ENCODE assay signal across 9 cellular contexts in genomic region chr11:67421421-67422031, GRCh38. TPM values are rescaled to one million over a fixed set of nuclear protein-coding genes. Genes with fewer than 3 reads are reported as not detected.
DNase-seq lines count a peak whose midpoint lies in the region; ATAC-seq and TF ChIP-seq lines count a peak whose summit lies in the region.
"Had no signal": no experiment of that assay in that cellular context is flagged by ENCODE, and none has a peak within 500 bp of the region (broad histone marks: within the 10 kb centered on the region; RNA-seq: fewer than 3 reads in every experiment).

No MANE protein-coding gene starts in this region.

- peaks cover 9% of the 10 kb centered on the region for H3K27me3 ChIP-seq in iPS-18a (ENCODE audit: control insufficient read depth, insufficient read depth, low read length)
- H3K27me3 ChIP-seq in stomach: no peaks in the 10 kb centered on the region

- H3K27ac Mint-ChIP-seq in activated CD4-positive, alpha-beta T cell treated with anti-CD3 and anti-CD28 coated beads for 36 hours: peak overlapping the region; percentile 84
- peak overlapping the region; percentile 46 for H3K27ac Mint-ChIP-seq in activated CD4-positive, alpha-beta memory T cell treated with anti-CD3 and anti-CD28 coated beads for 36 hours

- TF ChIP-seq CTCF in stomach (IDR thresholded peaks at IDR 0.05): no peak

- H3K4me3 ChIP-seq in iPS-18a (ENCODE audit: low read length): peak overlapping the region; percentile 28
- H3K4me3 ChIP-seq in stomach: peak overlapping the region; percentile 52 to 66 (median 62)

- POLR2A ChIA-PET in activated CD4-positive, alpha-beta T cell treated with anti-CD3 and anti-CD28 coated beads for 36 hours (lab: Charles Lee): no interaction called here
- POLR2A ChIA-PET in activated CD4-positive, alpha-beta memory T cell treated with anti-CD3 and anti-CD28 coated beads for 36 hours (lab: Charles Lee): interaction anchor here (0.6 to 1.9 kb wide), 6 partner anchors 10 to 44 kb away, joined by 3 to 21 read pairs (median 6); partner anchors contain the start of genes CORO1B and TBC1D10C

- no peak for ATAC-seq in activated CD4-positive, alpha-beta T cell treated with anti-CD3 and anti-CD28 coated beads for 36 hours
- ATAC-seq in HG03175 (IDR thresholded peaks at IDR 0.05; ENCODE audit: unreplicated experiment): no peak

- peak overlapping the region; percentile 76 for H3K4me3 Mint-ChIP-seq in activated CD4-positive, alpha-beta T cell treated with anti-CD3 and anti-CD28 coated beads for 36 hours
- peak overlapping the region; percentile 64 for H3K4me3 Mint-ChIP-seq in activated CD4-positive, alpha-beta memory T cell treated with anti-CD3 and anti-CD28 coated beads for 36 hours

- no peak overlapping the region for H3K9ac ChIP-seq in iPS-18a (ENCODE audit: low read length)

- H3K9me3 ChIP-seq in iPS-18a (ENCODE audit: control insufficient read depth, low read depth, low read length): no peaks in the 10 kb centered on the region
- H3K9me3 ChIP-seq in stomach: no peaks in the 10 kb centered on the region
- H3K9me3 ChIP-seq: BE2C had no signal

- no peak for TF ChIP-seq POLR2A in stomach (IDR thresholded peaks at IDR 0.05)

- peaks cover 43% of the 10 kb centered on the region for H3K4me1 Mint-ChIP-seq in activated CD4-positive, alpha-beta T cell treated with anti-CD3 and anti-CD28 coated beads for 36 hours
- H3K4me1 Mint-ChIP-seq in activated CD4-positive, alpha-beta memory T cell treated with anti-CD3 and anti-CD28 coated beads for 36 hours (ENCODE audit: low read depth): peaks cover 34% of the 10 kb centered on the region

- 68 to 75% (median 69%) methylated on average over 22 to 23 of the region's 23 CpGs for WGBS in stomach, 5 donors

- no peaks in the 10 kb centered on the region for H3K27me3 Mint-ChIP-seq in activated CD4-positive, alpha-beta T cell treated with anti-CD3 and anti-CD28 coated beads for 36 hours
- H3K27me3 Mint-ChIP-seq in activated CD4-positive, alpha-beta memory T cell treated with anti-CD3 and anti-CD28 coated beads for 36 hours: no peaks in the 10 kb centered on the region

- CTCF ChIA-PET in activated CD4-positive, alpha-beta T cell treated with anti-CD3 and anti-CD28 coated beads for 36 hours (lab: Charles Lee): interaction anchor here (1.2 to 4.0 kb wide), 2 partner anchors 19 to 41 kb away, joined by 3 to 34 read pairs; partner anchors contain the start of genes PPP1CA and TBC1D10C
- CTCF ChIA-PET in activated CD4-positive, alpha-beta memory T cell treated with anti-CD3 and anti-CD28 coated beads for 36 hours (lab: Charles Lee): interaction anchor here (1.5 kb wide), 1 partner anchor 21 kb away, joined by 8 read pairs; the partner anchor contains the start of gene PPP1CA

- no peaks in the 10 kb centered on the region for H3K36me3 Mint-ChIP-seq in activated CD4-positive, alpha-beta T cell treated with anti-CD3 and anti-CD28 coated beads for 36 hours (ENCODE audit: low read depth)
- H3K36me3 Mint-ChIP-seq in activated CD4-positive, alpha-beta memory T cell treated with anti-CD3 and anti-CD28 coated beads for 36 hours: no peaks in the 10 kb centered on the region

- TF ChIP-seq EP300 in stomach (IDR thresholded peaks at IDR 0.05): no peak

- DNase-seq in activated CD4-positive, alpha-beta T cell treated with anti-CD3 and anti-CD28 coated beads for 36 hours: no peak
- DNase-seq in activated CD4-positive, alpha-beta T cell treated with anti-CD3 and anti-CD28 coated beads, Interleukin-2, amount 50 U/mL, for 4 hours: no peak
- DNase-seq in activated CD4-positive, alpha-beta memory T cell treated with anti-CD3 and anti-CD28 coated beads for 36 hours: no peak
- no peak for DNase-seq in stomach
- no peak for DNase-seq in SKM-1 treated with dmso at 0.1 percent for 144 hours (lab: John Stamatoyannopoulos, UW; ENCODE audit: unreplicated experiment)
- no peak for DNase-seq in NCI-H446 treated with DMSO at 0.1 percent for 48 hours (lab: John Stamatoyannopoulos, UW)

- no peaks in the 10 kb centered on the region for H3K4me1 ChIP-seq in iPS-18a (ENCODE audit: control insufficient read depth, low read depth, low read length)
- H3K4me1 ChIP-seq in stomach: peaks cover 40 to 49% (median 47%) of the 10 kb centered on the region in 4 donors

- no peaks in the 10 kb centered on the region for H3K9me3 Mint-ChIP-seq in activated CD4-positive, alpha-beta T cell treated with anti-CD3 and anti-CD28 coated beads for 36 hours (ENCODE audit: low read depth)
- H3K9me3 Mint-ChIP-seq in activated CD4-positive, alpha-beta memory T cell treated with anti-CD3 and anti-CD28 coated beads for 36 hours: no peaks in the 10 kb centered on the region

- intact Hi-C loops in activated CD4-positive, alpha-beta T cell treated with anti-CD3 and anti-CD28 coated beads for 36 hours (cut with DNase I, micrococcal nuclease): loop anchor here (1.0 to 2.0 kb wide), 9 partner anchors 15 to 384 kb away; partner anchors contain the start of genes AIP (in 1 of the 2), PTPRCAP (in 1 of the 2), RAD9A (in 1 of the 2) and TMEM134 (in 1 of the 2)
- intact Hi-C loops in activated CD4-positive, alpha-beta memory T cell treated with anti-CD3 and anti-CD28 coated beads for 36 hours (cut with micrococcal nuclease): loop anchor here (2.0 kb wide), 1 partner anchor 19 kb away; no protein-coding TSS in a partner anchor
- intact Hi-C loops in stomach (cut with DNase I; ENCODE audit: low total_unique reads): no loop called here

- H3K27ac ChIP-seq in iPS-18a (ENCODE audit: low read length) (no peak overlapping the region), stomach (peak overlapping the region; percentile 37 to 96 (median 88))

- H3K36me3 ChIP-seq in iPS-18a (ENCODE audit: control insufficient read depth, low read depth, low read length) (no peaks in the 10 kb centered on the region), stomach (no peaks in the 10 kb centered on the region)
- H3K36me3 ChIP-seq: BE2C had no signal

RNA-seq across cellular contexts. Expression of gene CARNS1, which starts 6.0 kb away (rescaled TPM):
- total RNA-seq in activated CD4-positive, alpha-beta T cell treated with anti-CD3 and anti-CD28 coated beads for 36 hours: 1 to 10 TPM; 1.5 to 1.6 TPM
- 1 to 10 TPM; 2.3 to 3.3 TPM for total RNA-seq in activated CD4-positive, alpha-beta memory T cell treated with anti-CD3 and anti-CD28 coated beads for 36 hours
- total RNA-seq in stomach: 10 to 100 TPM in 3 of 5 donors, 1 to 10 TPM in 1, under 1 TPM in 1; 0.29 to 33.3 (median 15.4) TPM
- polyA plus RNA-seq in stomach: 1 to 10 TPM in 2 of 3 donors, under 1 TPM in 1; 0.88 to 3.4 (median 2.4) TPM

RNA-seq across cellular contexts. Expression of gene RPS6KB2, which starts 6.8 kb away (rescaled TPM):
- 10 to 100 TPM; 53.4 to 57.2 TPM for total RNA-seq in activated CD4-positive, alpha-beta T cell treated with anti-CD3 and anti-CD28 coated beads for 36 hours
- total RNA-seq in activated CD4-positive, alpha-beta memory T cell treated with anti-CD3 and anti-CD28 coated beads for 36 hours: 10 to 100 TPM; 57.4 to 57.5 TPM
- total RNA-seq in stomach: 100 to 1,000 TPM in 2 of 5 donors, 10 to 100 TPM in 3; 29.7 to 434 (median 82.3) TPM
- polyA plus RNA-seq in stomach: 10 to 100 TPM; 49.3 to 74.1 (median 68.9) TPM

RNA-seq across cellular contexts. Expression of gene PTPRCAP, which starts 16.0 kb away (rescaled TPM):
- 10 to 100 TPM; 80.1 to 83.4 TPM for total RNA-seq in activated CD4-positive, alpha-beta T cell treated with anti-CD3 and anti-CD28 coated beads for 36 hours
- total RNA-seq in activated CD4-positive, alpha-beta memory T cell treated with anti-CD3 and anti-CD28 coated beads for 36 hours: 10 to 100 TPM; 93.5 to 97.4 TPM
- total RNA-seq in stomach: 10 to 100 TPM in 1 of 5 donors, 1 to 10 TPM in 2, not detected in 2; 1.7 to 15.2 (median 3.5) TPM
- 10 to 100 TPM in 2 of 3 donors, 1 to 10 TPM in 1; 4.5 to 25.3 (median 20.2) TPM for polyA plus RNA-seq in stomach

RNA-seq across cellular contexts. Expression of gene TBC1D10C, which starts 17.6 kb away (rescaled TPM):
- total RNA-seq in activated CD4-positive, alpha-beta T cell treated with anti-CD3 and anti-CD28 coated beads for 36 hours: 100 to 1,000 TPM in 1 of 2 experiments, 10 to 100 TPM in 1; 83.2 to 123 TPM
- 100 to 1,000 TPM; 123 to 126 TPM for total RNA-seq in activated CD4-positive, alpha-beta memory T cell treated with anti-CD3 and anti-CD28 coated beads for 36 hours
- total RNA-seq in stomach: 10 to 100 TPM in 1 of 5 donors, 1 to 10 TPM in 3, under 1 TPM in 1; 0.29 to 12.0 (median 3.5) TPM
- polyA plus RNA-seq in stomach: 1 to 10 TPM; 2.8 to 6.1 (median 5.5) TPM

RNA-seq across cellular contexts. Expression of gene PPP1CA, which starts 19.9 kb away (rescaled TPM):
- 100 to 1,000 TPM; 199 to 227 TPM for total RNA-seq in activated CD4-positive, alpha-beta T cell treated with anti-CD3 and anti-CD28 coated beads for 36 hours
- 100 to 1,000 TPM; 261 to 267 TPM for total RNA-seq in activated CD4-positive, alpha-beta memory T cell treated with anti-CD3 and anti-CD28 coated beads for 36 hours
- total RNA-seq in stomach: 100 to 1,000 TPM in 2 of 5 donors, 10 to 100 TPM in 3; 28.6 to 229 (median 97.9) TPM
- 100 to 1,000 TPM; 109 to 203 (median 153) TPM for polyA plus RNA-seq in stomach

Comparison
In these comparisons a context has a peak if more than half of its experiments do, and no peak if none do; other contexts are left out.
1. RNA of gene PTPRCAP, which starts 16.0 kb away (total RNA-seq): 93.5 to 97.4 TPM in activated CD4-positive, alpha-beta memory T cell treated with anti-CD3 and anti-CD28 coated beads for 36 hours and 80.1 to 83.4 TPM in activated CD4-positive, alpha-beta T cell treated with anti-CD3 and anti-CD28 coated beads for 36 hours; 1.7 to 15.2 TPM in stomach; every median in the first group is over 4 times any median in the second.